Comparison of ENCODE assay signal across 17 cellular contexts in the genomic region with DNA sequence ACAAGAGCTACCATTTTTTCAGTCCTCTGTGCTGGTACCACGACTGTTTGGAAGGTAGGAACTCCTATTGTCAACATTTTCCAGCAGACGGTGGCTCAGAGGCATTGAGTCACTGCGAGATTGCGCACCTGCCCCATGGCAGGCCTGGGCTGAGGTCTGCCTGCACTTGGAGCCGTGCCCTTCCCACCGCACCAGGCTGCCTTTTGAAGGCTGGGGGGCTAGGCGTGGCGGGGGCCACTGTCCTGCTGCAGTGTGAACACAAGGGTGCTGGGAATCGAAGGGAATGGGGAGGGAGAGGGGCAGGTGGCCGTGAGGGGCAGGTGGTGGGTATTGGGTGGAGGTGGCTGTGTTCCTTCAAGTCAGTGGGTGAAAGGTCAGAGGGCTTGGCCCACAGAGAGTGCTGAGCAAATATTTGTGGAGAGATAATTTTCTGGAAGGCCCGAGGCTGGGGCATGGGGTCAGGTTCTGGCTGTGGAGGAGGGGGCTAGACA. TPM values are rescaled to one million over a fixed set of nuclear protein-coding genes. Genes with fewer than 3 reads are reported as not detected.
DNase-seq lines count a peak whose midpoint lies in the region; ATAC-seq and TF ChIP-seq lines count a peak whose summit lies in the region.
"Had no signal": no experiment of that assay in that cellular context is flagged by ENCODE, and none has a peak within 500 bp of the region (broad histone marks: within the 10 kb centered on the region; RNA-seq: fewer than 3 reads in every experiment).

No MANE protein-coding gene starts in this region.

- peaks cover 23% of the 10 kb centered on the region for H3K4me1 ChIP-seq in colonic mucosa
- peaks cover 54% of the 10 kb centered on the region for H3K4me1 ChIP-seq in mesenchymal stem cell (ENCODE audit: control insufficient read depth, insufficient read depth, low read depth, low read length)

- peak overlapping the region; percentile 28 to 58 for H3K9ac ChIP-seq in colonic mucosa (ENCODE audit: low read depth in 2 of 2, low read length in 2 of 2)
- peak overlapping the region; percentile 26 for H3K9ac ChIP-seq in mesenchymal stem cell (ENCODE audit: low read length)

- no peak overlapping the region for H2BK120ac ChIP-seq in mesenchymal stem cell (ENCODE audit: low read depth, low read length)

- peak overlapping the region; percentile 2 to 47 for H3K4ac ChIP-seq in mesenchymal stem cell (ENCODE audit: low read depth in 1 of 2, low read length in 2 of 2)

- peak overlapping the region; percentile 3 for H2AK5ac ChIP-seq in mesenchymal stem cell (ENCODE audit: low read length, severe bottlenecking)

- no peaks in the 10 kb centered on the region for H3K9me3 Mint-ChIP-seq in type B pancreatic cell
- H3K9me3 Mint-ChIP-seq: CD4-positive, alpha-beta T cell; nephron had no signal

- H2BK12ac ChIP-seq in mesenchymal stem cell (ENCODE audit: low read length in 2 of 2): peak overlapping the region; percentile 2 to 33

- peak overlapping the region in 1 of 2 experiments; percentile 22 for H3K18ac ChIP-seq in mesenchymal stem cell (ENCODE audit: low read depth in 1 of 2, low read length in 2 of 2)

- H3K4me3 Mint-ChIP-seq in type B pancreatic cell: peak overlapping the region; percentile 20
- H3K4me3 Mint-ChIP-seq: activated CD8-positive, alpha-beta memory T cell treated with anti-CD3 and anti-CD28 coated beads, Interleukin-2, amount 10 ng/mL, durations not matched to agents 7 days and 5 days; CD4-positive, alpha-beta T cell; nephron had no signal

- peak overlapping the region; percentile 57 for H4K8ac ChIP-seq in mesenchymal stem cell (ENCODE audit: low read length)

- H2BK15ac ChIP-seq in mesenchymal stem cell (ENCODE audit: low read depth, poor library complexity, severe bottlenecking): no peak overlapping the region

- ATAC-seq in HG02623 (IDR thresholded peaks at IDR 0.05; ENCODE audit: unreplicated experiment): no peak
- ATAC-seq: activated CD8-positive, alpha-beta memory T cell treated with anti-CD3 and anti-CD28 coated beads, Interleukin-2, amount 10 ng/mL, durations not matched to agents 7 days and 5 days had no signal

- peak overlapping the region; percentile 94 for H4K91ac ChIP-seq in mesenchymal stem cell (ENCODE audit: low read length)

- no peaks in the 10 kb centered on the region for H3K36me3 ChIP-seq in colonic mucosa
- H3K36me3 ChIP-seq in mesenchymal stem cell (ENCODE audit: control insufficient read depth in 1 of 2, insufficient read depth in 2 of 2, low read depth in 1 of 2, low read length in 2 of 2): peaks cover 27 to 35% of the 10 kb centered on the region in 2 experiments

- H2AFZ ChIP-seq in mesenchymal stem cell (ENCODE audit: low read depth, low read length): no peak overlapping the region

- H3K27me3 ChIP-seq in colonic mucosa: no peaks in the 10 kb centered on the region
- no peaks in the 10 kb centered on the region for H3K27me3 ChIP-seq in mesenchymal stem cell (ENCODE audit: control insufficient read depth in 1 of 2, insufficient read depth in 1 of 2, low read length in 2 of 2)
- H3K27me3 ChIP-seq: right atrium auricular region, SJSA1 had no signal

- no peaks in the 10 kb centered on the region for H3K27me3 Mint-ChIP-seq in type B pancreatic cell
- H3K27me3 Mint-ChIP-seq: activated CD8-positive, alpha-beta memory T cell treated with anti-CD3 and anti-CD28 coated beads, Interleukin-2, amount 10 ng/mL, durations not matched to agents 7 days and 5 days; CD4-positive, alpha-beta T cell had no signal

- DNase-seq in NCI-H2196 (lab: John Stamatoyannopoulos, UW; ENCODE audit: unreplicated experiment) (peak; percentile 53), NCI-H2196 treated with DMSO at 0.1 percent for 48 hours (lab: John Stamatoyannopoulos, UW; ENCODE audit: unreplicated experiment) (no peak), colonic mucosa (peak; percentile 78), mesenchymal stem cell (no peak), type B pancreatic cell (ENCODE audit: extremely low spot score, unreplicated experiment) (no peak), kidney glomerular epithelial cell (lab: John Stamatoyannopoulos, UW) (no peak), AML-193 (lab: John Stamatoyannopoulos, UW) (no peak)
- DNase-seq: activated CD4-positive, CD25-positive, alpha-beta regulatory T cell treated with anti-CD3 and anti-CD28 coated beads, Interleukin-2, amount 50 U/mL, for 72 hours; activated CD8-positive, alpha-beta memory T cell treated with anti-CD3 and anti-CD28 coated beads, Interleukin-2, amount 10 ng/mL, durations not matched to agents 7 days and 5 days; activated effector memory CD4-positive, alpha-beta T cell treated with anti-CD3 and anti-CD28 coated beads, Interleukin-2, amount 50 U/mL, for 16 hours; CD4-positive, alpha-beta T cell; left ventricle myocardium inferior; stimulated activated CD4-positive, alpha-beta T cell treated with anti-CD3 and anti-CD28 coated beads, Interleukin-2, amount 100 ng/mL, for 24 hours had no signal

- H3K9me3 ChIP-seq in colonic mucosa (no peaks in the 10 kb centered on the region), mesenchymal stem cell (ENCODE audit: control insufficient read depth, low read length) (no peaks in the 10 kb centered on the region)
- H3K9me3 ChIP-seq: left ventricle myocardium inferior, right atrium auricular region, SJSA1 had no signal

- no peak overlapping the region for H3K23ac ChIP-seq in mesenchymal stem cell (ENCODE audit: low read length in 2 of 2)

- WGBS in mesenchymal stem cell: 76% methylated on average over 11 of the region's 11 CpGs

- no peak overlapping the region for H3K4me2 ChIP-seq in mesenchymal stem cell (ENCODE audit: low read length, poor library complexity, severe bottlenecking)

- peak overlapping the region in 1 of 2 experiments; percentile 76 for H3K14ac ChIP-seq in mesenchymal stem cell (ENCODE audit: low read length in 2 of 2)

- TF ChIP-seq CTCF in colonic mucosa (IDR thresholded peaks at IDR 0.05) (no peak), type B pancreatic cell (conservative IDR thresholded peaks at IDR 0.05) (no peak)

- intact Hi-C loops in colonic mucosa (cut with DNase I): no loop called here

- peak overlapping the region; percentile 14 for H2BK5ac ChIP-seq in mesenchymal stem cell (ENCODE audit: low read depth, low read length, poor library complexity, severe bottlenecking)

- peaks cover 29% of the 10 kb centered on the region for H3K79me1 ChIP-seq in mesenchymal stem cell (replicated peaks; ENCODE audit: low read length, poor library complexity, severe bottlenecking)

- peak overlapping the region; percentile 61 for H3K27ac Mint-ChIP-seq in type B pancreatic cell
- H3K27ac Mint-ChIP-seq: activated CD8-positive, alpha-beta memory T cell treated with anti-CD3 and anti-CD28 coated beads, Interleukin-2, amount 10 ng/mL, durations not matched to agents 7 days and 5 days; CD4-positive, alpha-beta T cell had no signal

- H3K4me1 Mint-ChIP-seq in type B pancreatic cell (ENCODE audit: unreplicated experiment): peaks cover 11% of the 10 kb centered on the region

- peaks cover 4% of the 10 kb centered on the region for H3K36me3 Mint-ChIP-seq in type B pancreatic cell
- H3K36me3 Mint-ChIP-seq: activated CD8-positive, alpha-beta memory T cell treated with anti-CD3 and anti-CD28 coated beads, Interleukin-2, amount 10 ng/mL, durations not matched to agents 7 days and 5 days had no signal

- H3K4me3 ChIP-seq in colonic mucosa: no peak overlapping the region
- H3K4me3 ChIP-seq in mesenchymal stem cell (ENCODE audit: insufficient read depth in 1 of 2, low read depth in 1 of 2, low read length in 2 of 2): no peak overlapping the region
- H3K4me3 ChIP-seq: left ventricle myocardium inferior, right atrium auricular region, SJSA1 had no signal

- H3K27ac ChIP-seq in colonic mucosa (peak overlapping the region; percentile 75), mesenchymal stem cell (ENCODE audit: low read length, poor library complexity, severe bottlenecking) (no peak overlapping the region)
- H3K27ac ChIP-seq: left ventricle myocardium inferior, SJSA1 had no signal

RNA-seq across cellular contexts. Expression of gene SNX33, which starts 16.3 kb away (rescaled TPM):
- 10 to 100 TPM; 26.2 to 28.1 TPM for total RNA-seq in colonic mucosa
- polyA plus RNA-seq in mesenchymal stem cell (2013, experiment 1 of 2): 23.0 TPM
- polyA plus RNA-seq in mesenchymal stem cell (2013, experiment 2 of 2): 22.6 TPM
- 24.9 and 34.3 TPM in 2 replicates for total RNA-seq in type B pancreatic cell (ENCODE audit: low replicate concordance)

RNA-seq across cellular contexts. Expression of gene IMP3, which starts 24.0 kb away (rescaled TPM):
- 10 to 100 TPM; 55.3 to 94.6 TPM for total RNA-seq in colonic mucosa
- polyA plus RNA-seq in mesenchymal stem cell (2013, experiment 1 of 2): 49.0 TPM
- polyA plus RNA-seq in mesenchymal stem cell (2013, experiment 2 of 2): 48.8 TPM
- 68.4 and 75.2 TPM in 2 replicates for total RNA-seq in type B pancreatic cell (ENCODE audit: low replicate concordance)

RNA-seq across cellular contexts. Expression of gene SNUPN, which starts 38.5 kb away (rescaled TPM):
- total RNA-seq in colonic mucosa (10 to 100 TPM; 19.1 to 20.7 TPM), type B pancreatic cell (ENCODE audit: low replicate concordance) (17.0 and 23.2 TPM in 2 replicates)
- 21.7 TPM for polyA plus RNA-seq in mesenchymal stem cell (2013, experiment 1 of 2)
- polyA plus RNA-seq in mesenchymal stem cell (2013, experiment 2 of 2): 20.5 TPM

RNA-seq across cellular contexts. Expression of gene CSPG4, which starts 48.7 kb away (rescaled TPM):
- 10 to 100 TPM in 1 of 2 donors, 1 to 10 TPM in 1; 2.1 to 12.7 TPM for total RNA-seq in colonic mucosa
- 12.4 TPM for polyA plus RNA-seq in mesenchymal stem cell (2013, experiment 1 of 2)
- polyA plus RNA-seq in mesenchymal stem cell (2013, experiment 2 of 2): 11.3 TPM
- 0.19 and 7.3 TPM in 2 replicates for total RNA-seq in type B pancreatic cell (ENCODE audit: low replicate concordance)
- total RNA-seq: CD4-positive, alpha-beta T cell had no signal

Comparison
In these comparisons a context has a peak if more than half of its experiments do, and no peak if none do; other contexts are left out.
1. DNase-seq: peak in NCI-H2196 (single experiment) and colonic mucosa (single experiment); none in NCI-H2196 treated with DMSO at 0.1 percent for 48 hours (single experiment), mesenchymal stem cell (single experiment), type B pancreatic cell (single experiment), kidney glomerular epithelial cell (single experiment) and AML-193 (0 of 2).